27 cellular contexts compared by ENCODE assay signal in genomic region chr12:114860969-114861368, GRCh38.
"Had no signal": no experiment of that assay in that cellular context is flagged by ENCODE, and none has a peak within 500 bp of the region (broad histone marks: within the 10 kb centered on the region; RNA-seq: fewer than 3 reads in every experiment).

No MANE protein-coding gene starts in this region.

- H3K27ac ChIP-seq: colonic mucosa, coronary artery, dorsolateral prefrontal cortex, epithelial cell of prostate, esophagus muscularis mucosa, esophagus squamous epithelium, foreskin keratinocyte, gastrocnemius medialis, gastroesophageal sphincter, heart left ventricle, heart right ventricle had no signal

- FAIRE-seq: colon, endometrium, endothelial cell of umbilical vein, frontal cortex had no signal

- H3K27me3 ChIP-seq: colonic mucosa, esophagus muscularis mucosa, esophagus squamous epithelium, foreskin keratinocyte had no signal

- ATAC-seq: effector memory CD8-positive, alpha-beta T cell; foreskin keratinocyte; gastrocnemius medialis; gastroesophageal sphincter; heart left ventricle; heart right ventricle had no signal

- DNase-seq: colonic mucosa; cortex of kidney; dermis blood vessel endothelial cell; dorsolateral prefrontal cortex; effector CD4-positive, alpha-beta T cell; effector CD8-positive, alpha-beta T cell; effector memory CD4-positive, alpha-beta T cell; effector memory CD8-positive, alpha-beta T cell; endodermal cell; erythroblast; esophagus squamous epithelium; foreskin fibroblast; foreskin keratinocyte; foreskin melanocyte; gastrocnemius medialis; glutamatergic neuron; head of caudate nucleus; heart left ventricle; heart right ventricle had no signal

- H3K36me3 ChIP-seq: colonic mucosa, esophagus muscularis mucosa, esophagus squamous epithelium, gastrocnemius medialis, gastroesophageal sphincter, heart left ventricle, heart right ventricle had no signal

- H3K4me3 ChIP-seq: colonic mucosa, coronary artery, dorsolateral prefrontal cortex, esophagus muscularis mucosa, esophagus squamous epithelium, gastrocnemius medialis, gastroesophageal sphincter, heart left ventricle, heart right ventricle had no signal

- H3K9me3 ChIP-seq: colonic mucosa, esophagus squamous epithelium, gastrocnemius medialis had no signal

- H3K4me1 ChIP-seq: colonic mucosa, foreskin keratinocyte, gastrocnemius medialis, gastroesophageal sphincter had no signal
